In genomic region chr22:37633082-37633692, GRCh38 we compare ENCODE assay signal across 8 cellular contexts. TPM values are rescaled to one million over a fixed set of nuclear protein-coding genes. Genes with fewer than 3 reads are reported as not detected.
A peak's percentile ranks its signal among the peaks of the same experiment; 100 is the strongest.
DNase-seq lines count a peak whose midpoint lies in the region; ATAC-seq lines count a peak whose summit lies in the region.

No MANE protein-coding gene starts in this region.

- H3K36me3 Mint-ChIP-seq in T-helper 2 cell treated with Interferon-gamma antibody and Interleukin-4, amounts not matched to agents 5 μg/mL and 100 μg/mL, for 36 hours (ENCODE audit: low read depth) = peaks cover 3% of the 10 kb centered on the region

- peak overlapping the region; percentile 59 for H3K4me3 Mint-ChIP-seq in T-helper 2 cell treated with Interferon-gamma antibody and Interleukin-4, amounts not matched to agents 5 μg/mL and 100 μg/mL, for 36 hours

- no peaks in the 10 kb centered on the region for H3K9me3 ChIP-seq in iPS-15b (ENCODE audit: control insufficient read depth, insufficient read depth, low read length)
- H3K9me3 ChIP-seq in subcutaneous abdominal adipose tissue (ENCODE audit: control insufficient read depth in 5 of 5, low read length in 5 of 5) = no peaks in the 10 kb centered on the region

- H3K4me3 ChIP-seq in iPS-15b (ENCODE audit: low read depth, low read length) (peak overlapping the region; percentile 35), subcutaneous abdominal adipose tissue (ENCODE audit: low read depth in 1 of 5, low read length in 5 of 5) (peak overlapping the region in 1 of 5 donors; percentile 6)

- peak overlapping the region; percentile 54 for H3K9ac ChIP-seq in iPS-15b (ENCODE audit: low read depth, low read length)
- H3K9ac ChIP-seq in subcutaneous abdominal adipose tissue (ENCODE audit: low read length in 5 of 5) = peak overlapping the region in 2 of 5 donors; percentile 48 to 56

- no peaks in the 10 kb centered on the region for H3K27me3 Mint-ChIP-seq in T-helper 2 cell treated with Interferon-gamma antibody and Interleukin-4, amounts not matched to agents 5 μg/mL and 100 μg/mL, for 36 hours (ENCODE audit: low read depth)

- H3K36me3 ChIP-seq in iPS-15b (ENCODE audit: control insufficient read depth, insufficient read depth, low read length) = peaks cover 16% of the 10 kb centered on the region
- peaks cover 0 to 41% (median 39%) of the 10 kb centered on the region in 5 donors for H3K36me3 ChIP-seq in subcutaneous abdominal adipose tissue (ENCODE audit: control insufficient read depth in 5 of 5, insufficient read depth in 5 of 5, low read length in 5 of 5)

- peaks cover 48% of the 10 kb centered on the region for H3K4me1 Mint-ChIP-seq in T-helper 2 cell treated with Interferon-gamma antibody and Interleukin-4, amounts not matched to agents 5 μg/mL and 100 μg/mL, for 36 hours (ENCODE audit: low read depth)

- DNase-seq in activated gamma-delta T cell treated with Interleukin-2 at 50 U/mL for 16 hours (peak; percentile 55), activated gamma-delta T cell (lab: John Stamatoyannopoulos, UW) (no peak), 8988T (no peak), SK-N-DZ (ENCODE audit: low spot score) (no peak)
- DNase-seq in T-helper 2 cell treated with Interferon-gamma antibody and Interleukin-4, amounts not matched to agents 5 μg/mL and 100 μg/mL, for 36 hours (ENCODE audit: low spot score) = peak; percentile 56

- H3K4me1 ChIP-seq in iPS-15b (ENCODE audit: control insufficient read depth, insufficient read depth, low read length) (peaks cover 14% of the 10 kb centered on the region), subcutaneous abdominal adipose tissue (ENCODE audit: control insufficient read depth in 5 of 5, insufficient read depth in 5 of 5, low read length in 5 of 5) (peaks cover 10 to 62% (median 50%) of the 10 kb centered on the region in 5 donors)

- peak overlapping the region; percentile 90 for H3K27ac Mint-ChIP-seq in T-helper 2 cell treated with Interferon-gamma antibody and Interleukin-4, amounts not matched to agents 5 μg/mL and 100 μg/mL, for 36 hours

- H3K9me3 Mint-ChIP-seq in T-helper 2 cell treated with Interferon-gamma antibody and Interleukin-4, amounts not matched to agents 5 μg/mL and 100 μg/mL, for 36 hours = no peaks in the 10 kb centered on the region

- H3K27ac ChIP-seq in subcutaneous abdominal adipose tissue (ENCODE audit: low read depth, low read length) = peak overlapping the region; percentile 80

- ATAC-seq in HG02970 (IDR thresholded peaks at IDR 0.05; ENCODE audit: low FRiP score, unreplicated experiment) = peak; percentile 47

- no peaks in the 10 kb centered on the region for H3K27me3 ChIP-seq in iPS-15b (ENCODE audit: control insufficient read depth, insufficient read depth, low read length)
- H3K27me3 ChIP-seq in subcutaneous abdominal adipose tissue (ENCODE audit: control insufficient read depth in 5 of 5, insufficient read depth in 4 of 5, low read length in 5 of 5) = peaks cover 0 to under 1% (median 0%) of the 10 kb centered on the region in 5 donors

RNA-seq across cellular contexts. Expression of gene SH3BP1, which starts 6.3 kb away (rescaled TPM):
- polyA plus RNA-seq in SK-N-DZ (2014; cell fraction: cytosol; rRNA removed) = 16.5 and 22.0 TPM in 2 replicates
- 17.6 and 25.1 TPM in 2 replicates for polyA plus RNA-seq in SK-N-DZ (2014; cell fraction: nucleus; rRNA removed)

RNA-seq across cellular contexts. Expression of gene GGA1, which starts 24.6 kb away (rescaled TPM):
- polyA plus RNA-seq in SK-N-DZ (2014; cell fraction: cytosol; rRNA removed) = 57.2 and 63.0 TPM in 2 replicates
- 150 and 184 TPM in 2 replicates for polyA plus RNA-seq in SK-N-DZ (2014; cell fraction: nucleus; rRNA removed)

RNA-seq across cellular contexts. Expression of gene PDXP, which starts 25.3 kb away (rescaled TPM):
- polyA plus RNA-seq in SK-N-DZ (2014; cell fraction: cytosol; rRNA removed) = 118 and 143 TPM in 2 replicates
- 74.2 and 93.5 TPM in 2 replicates for polyA plus RNA-seq in SK-N-DZ (2014; cell fraction: nucleus; rRNA removed)

RNA-seq across cellular contexts. Expression of gene LGALS1, which starts 42.2 kb away (rescaled TPM):
- 267 and 474 TPM in 2 replicates for polyA plus RNA-seq in SK-N-DZ (2014; cell fraction: cytosol; rRNA removed)
- polyA plus RNA-seq in SK-N-DZ (2014; cell fraction: nucleus; rRNA removed) = 133 and 199 TPM in 2 replicates

RNA-seq across cellular contexts. Expression of gene NOL12, which starts 53.0 kb away (rescaled TPM):
- polyA plus RNA-seq in SK-N-DZ (2014; cell fraction: cytosol; rRNA removed) = 66.1 and 69.1 TPM in 2 replicates
- polyA plus RNA-seq in SK-N-DZ (2014; cell fraction: nucleus; rRNA removed) = 81.1 and 85.1 TPM in 2 replicates

Comparison
In these comparisons a context has a peak if more than half of its experiments do, and no peak if none do; other contexts are left out.
1. DNase-seq: peak in activated gamma-delta T cell treated with Interleukin-2 at 50 U/mL for 16 hours (single experiment) and T-helper 2 cell treated with Interferon-gamma antibody and Interleukin-4, amounts not matched to agents 5 μg/mL and 100 μg/mL, for 36 hours (single experiment); none in activated gamma-delta T cell (single experiment), 8988T (single experiment) and SK-N-DZ (single experiment).